ENCODE assay signal across 9 cellular contexts in genomic region chr7:4681218-4681851, GRCh38. TPM values are rescaled to one million over a fixed set of nuclear protein-coding genes. Genes with fewer than 3 reads are reported as not detected.
A peak's percentile ranks its signal among the peaks of the same experiment; 100 is the strongest.
DNase-seq lines count a peak whose midpoint lies in the region; ATAC-seq, FAIRE-seq and TF ChIP-seq lines count a peak whose summit lies in the region.
"Had no signal": no experiment of that assay in that cellular context is flagged by ENCODE, and none has a peak within 500 bp of the region (broad histone marks: within the 10 kb centered on the region; RNA-seq: fewer than 3 reads in every experiment).

No MANE protein-coding gene starts in this region.

- TF ChIP-seq CTCF in GM12865 (IDR thresholded peaks at IDR 0.05; ENCODE audit: insufficient read depth, low read depth, low read length, missing control alignments) (no peak), endothelial cell of umbilical vein (IDR thresholded peaks at IDR 0.05; ENCODE audit: extremely low read depth in 1 of 2, insufficient read depth in 1 of 2, low read depth in 1 of 2, low read length in 2 of 2) (no peak)

- H2AFZ ChIP-seq in endothelial cell of umbilical vein (ENCODE audit: low read depth, low read length): peak overlapping the region; percentile 82

- peak overlapping the region; percentile 90 for H3K27ac Mint-ChIP-seq in T-helper 2 cell treated with Interferon-gamma antibody and Interleukin-4, amounts not matched to agents 5 μg/mL and 100 μg/mL, for 36 hours

- no peaks in the 10 kb centered on the region for H3K27me3 Mint-ChIP-seq in T-helper 2 cell treated with Interferon-gamma antibody and Interleukin-4, amounts not matched to agents 5 μg/mL and 100 μg/mL, for 36 hours (ENCODE audit: low read depth)

- H3K27me3 ChIP-seq in endothelial cell of umbilical vein (ENCODE audit: control insufficient read depth in 2 of 2, insufficient read depth in 2 of 2, low read length in 2 of 2) (no peaks in the 10 kb centered on the region), skeletal muscle satellite cell (ENCODE audit: control insufficient read depth, insufficient read depth, low read length) (no peaks in the 10 kb centered on the region)

- no peaks in the 10 kb centered on the region for H4K20me1 ChIP-seq in endothelial cell of umbilical vein (replicated peaks; ENCODE audit: control insufficient read depth, extremely low read depth, insufficient read depth, low read length)

- intact Hi-C loops in endothelial cell of umbilical vein (cut with micrococcal nuclease): no loop called here

- H3K4me1 ChIP-seq in endothelial cell of umbilical vein (ENCODE audit: control insufficient read depth, extremely low read depth, insufficient read depth, low read length) (peaks cover 19% of the 10 kb centered on the region), skeletal muscle satellite cell (ENCODE audit: control insufficient read depth, insufficient read depth, low read length) (peaks cover 16% of the 10 kb centered on the region)

- peaks cover 0 to 1% of the 10 kb centered on the region in 2 experiments for H3K36me3 ChIP-seq in endothelial cell of umbilical vein (ENCODE audit: control insufficient read depth in 2 of 2, extremely low read depth in 1 of 2, insufficient read depth in 2 of 2, low read length in 2 of 2)
- H3K36me3 ChIP-seq in skeletal muscle satellite cell (ENCODE audit: insufficient read depth, low read length): peaks cover 2% of the 10 kb centered on the region

- TF ChIP-seq POLR2A in endothelial cell of umbilical vein (IDR thresholded peaks at IDR 0.05; ENCODE audit: low read depth, low read length) (no peak), H54 (IDR thresholded peaks at IDR 0.05; ENCODE audit: low read depth, low read length) (no peak)

- no peaks in the 10 kb centered on the region for H3K9me1 ChIP-seq in endothelial cell of umbilical vein (replicated peaks; ENCODE audit: control insufficient read depth, extremely low read depth, insufficient read depth, low read length)

- peaks cover 37% of the 10 kb centered on the region for H3K79me2 ChIP-seq in endothelial cell of umbilical vein (ENCODE audit: control insufficient read depth, insufficient read depth, low read length)

- DNase-seq in GM12865 (ENCODE audit: low read depth) (no peak), endothelial cell of umbilical vein (ENCODE audit: low read depth, low spot score) (no peak), H54 (ENCODE audit: insufficient read length, low spot score) (no peak), NCI-H2227 (lab: John Stamatoyannopoulos, UW; ENCODE audit: unreplicated experiment) (no peak)
- no peak for DNase-seq in T-helper 2 cell treated with Interferon-gamma antibody and Interleukin-4, amounts not matched to agents 5 μg/mL and 100 μg/mL, for 36 hours (ENCODE audit: low spot score)
- no peak for DNase-seq in activated effector memory CD4-positive, alpha-beta T cell treated with Interleukin-2 at 50 U/mL for 16 hours

- H3K9ac ChIP-seq in endothelial cell of umbilical vein (replicated peaks; ENCODE audit: extremely low read depth, insufficient read depth, low read length): no peak overlapping the region
- H3K9ac ChIP-seq in skeletal muscle satellite cell (ENCODE audit: low read depth, low read length): peak overlapping the region; percentile 80

- H3K4me1 Mint-ChIP-seq in T-helper 2 cell treated with Interferon-gamma antibody and Interleukin-4, amounts not matched to agents 5 μg/mL and 100 μg/mL, for 36 hours (ENCODE audit: low read depth): peaks cover 18% of the 10 kb centered on the region

- no peaks in the 10 kb centered on the region for H3K9me3 Mint-ChIP-seq in T-helper 2 cell treated with Interferon-gamma antibody and Interleukin-4, amounts not matched to agents 5 μg/mL and 100 μg/mL, for 36 hours

- dilution Hi-C loops in endothelial cell of umbilical vein (cut with MboI; ENCODE audit: extremely low pct_ligation_motif_present, low sequenced_read_pairs): no loop called here

- H3K9me3 ChIP-seq in endothelial cell of umbilical vein (replicated peaks; ENCODE audit: control insufficient read depth, insufficient read depth, low read length) (no peaks in the 10 kb centered on the region), skeletal muscle satellite cell (replicated peaks; ENCODE audit: low read length) (no peaks in the 10 kb centered on the region)

- peaks cover 11% of the 10 kb centered on the region for H3K36me3 Mint-ChIP-seq in T-helper 2 cell treated with Interferon-gamma antibody and Interleukin-4, amounts not matched to agents 5 μg/mL and 100 μg/mL, for 36 hours (ENCODE audit: low read depth)

- H3K4me2 ChIP-seq in endothelial cell of umbilical vein (ENCODE audit: insufficient read depth, low read length): no peak overlapping the region
- H3K4me2 ChIP-seq in skeletal muscle satellite cell (ENCODE audit: low read length): peak overlapping the region; percentile 88

- BruUV-seq in endothelial cell of umbilical vein (replicated peaks; lab: Mats Ljungman, UMichigan): TSS peak; percentile 17

- peak overlapping the region; percentile 89 for H3K4me3 Mint-ChIP-seq in T-helper 2 cell treated with Interferon-gamma antibody and Interleukin-4, amounts not matched to agents 5 μg/mL and 100 μg/mL, for 36 hours

- FAIRE-seq in endothelial cell of umbilical vein (lab: Jason Lieb, UNC): peak; percentile 8
- no peak for FAIRE-seq in H54 (lab: Jason Lieb, UNC)
- FAIRE-seq: colon had no signal

- CTCF ChIA-PET in endothelial cell of umbilical vein (lab: Charles Lee): interaction anchor here (2.3 to 2.9 kb wide), 2 partner anchors 39 to 65 kb away, joined by 9 to 19 read pairs; no protein-coding TSS in a partner anchor

- H3K4me3 ChIP-seq in GM12865 (ENCODE audit: low read depth, low read length) (peak overlapping the region; percentile 66), endothelial cell of umbilical vein (replicated peaks in 1 of 3; ENCODE audit: insufficient read depth in 1 of 3, low read depth in 1 of 3, low read length in 3 of 3) (peak overlapping the region in 1 of 3 experiments; percentile 39), skeletal muscle satellite cell (ENCODE audit: low read length) (peak overlapping the region; percentile 89)

- H3K27ac ChIP-seq in endothelial cell of umbilical vein (ENCODE audit: insufficient read depth, low read depth, low read length): no peak overlapping the region

- no peak for ATAC-seq in HG03159 (IDR thresholded peaks at IDR 0.05; ENCODE audit: unreplicated experiment)

- POLR2A ChIA-PET in endothelial cell of umbilical vein (lab: Charles Lee): interaction anchor here (0.9 to 1.7 kb wide), 2 partner anchors 40 to 95 kb away, joined by 4 to 7 read pairs; no protein-coding TSS in a partner anchor

TF ChIP-seq in endothelial cell of umbilical vein, 7 proteins besides CTCF, POLR2A, EP300 and RAD21:
- no peak for TF ChIP-seq POLR2AphosphoS5 (IDR thresholded peaks at IDR 0.05; ENCODE audit: insufficient read depth, low read depth, low read length)
- no peak for TF ChIP-seq JUN (IDR thresholded peaks at IDR 0.05; ENCODE audit: borderline replicate concordance, insufficient read depth, insufficient read length, low read depth)
- TF ChIP-seq GATA2 (IDR thresholded peaks at IDR 0.05; ENCODE audit: insufficient read depth, insufficient read length, low read depth, low read length): no peak
- no peak for TF ChIP-seq FOS (IDR thresholded peaks at IDR 0.05; ENCODE audit: borderline replicate concordance, insufficient read depth, low read length)
- TF ChIP-seq, protein P1, sequence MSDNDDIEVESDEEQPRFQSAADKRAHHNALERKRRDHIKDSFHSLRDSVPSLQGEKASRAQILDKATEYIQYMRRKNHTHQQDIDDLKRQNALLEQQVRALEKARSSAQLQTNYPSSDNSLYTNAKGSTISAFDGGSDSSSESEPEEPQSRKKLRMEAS (IDR thresholded peaks at IDR 0.05; ENCODE audit: insufficient read depth, insufficient read length): no peak
- TF ChIP-seq MYC (IDR thresholded peaks at IDR 0.05; ENCODE audit: low read depth, low read length): no peak
- no peak for TF ChIP-seq EZH2 (IDR thresholded peaks at IDR 0.05; ENCODE audit: borderline replicate concordance, low read depth, low read length, severe bottlenecking)
TF ChIP-seq in endothelial cell of umbilical vein: peak in this region for 0.

RNA-seq across cellular contexts. Expression of gene FOXK1, which starts 0.8 kb away (rescaled TPM):
- total RNA-seq in endothelial cell of umbilical vein: 47.0 and 52.1 TPM in 2 replicates
- polyA plus RNA-seq in endothelial cell of umbilical vein: 8.0 and 9.2 TPM in 2 replicates
- 7.1 and 8.0 TPM in 2 replicates for polyA plus RNA-seq in endothelial cell of umbilical vein (2011; cell fraction: cytosol; rRNA removed)
- polyA plus RNA-seq in endothelial cell of umbilical vein (2011; cell fraction: nucleus; rRNA removed): 26.1 and 27.8 TPM in 2 replicates
- 7.3 and 7.5 TPM in 2 replicates for polyA plus RNA-seq in endothelial cell of umbilical vein (2012)
- polyA minus RNA-seq in endothelial cell of umbilical vein: 21.5 and 25.5 TPM in 2 replicates
- polyA minus RNA-seq in endothelial cell of umbilical vein (2011; cell fraction: cytosol; rRNA and poly(A)+ RNA removed): 25.8 TPM
- 22.0 and 36.5 TPM in 2 replicates for polyA minus RNA-seq in endothelial cell of umbilical vein (2011; cell fraction: nucleus; rRNA and poly(A)+ RNA removed)
- total RNA-seq in skeletal muscle satellite cell (2012; rRNA removed): 25.6 and 34.2 TPM in 2 replicates
